24 cellular contexts compared by ENCODE assay signal in genomic region chr11:122310701-122311100, GRCh38.
DNase-seq lines count a peak whose midpoint lies in the region; ATAC-seq and TF ChIP-seq lines count a peak whose summit lies in the region.
"Had no signal": no experiment of that assay in that cellular context is flagged by ENCODE, and none has a peak within 500 bp of the region (broad histone marks: within the 10 kb centered on the region; RNA-seq: fewer than 3 reads in every experiment).

No MANE protein-coding gene starts in this region.

- no peak for ATAC-seq in GM18517 (IDR thresholded peaks at IDR 0.05; ENCODE audit: unreplicated experiment)
- no peak for ATAC-seq in GM19455 (IDR thresholded peaks at IDR 0.05; ENCODE audit: unreplicated experiment)
- ATAC-seq: HCT116, Right ventricle myocardium inferior, SK-N-SH treated with all-trans-retinoic acid at 6 μM for 48 hours had no signal

- intact Hi-C loops in dorsolateral prefrontal cortex (cut with DNase I) = no loop called here

- H3K4me3 ChIP-seq in dorsolateral prefrontal cortex = peak overlapping the region in 21 of 59 donors; percentile 0 to 76 (median 9)
- H3K4me3 ChIP-seq: BLaER1 treated with 17β-estradiol and CSF1 and Interleukin-3, amounts not matched to agents 10 nM and 100 nM; PC-9; SJCRH30 had no signal

- H3K27ac ChIP-seq in angular gyrus (ENCODE audit: low read depth, low read length) = peak overlapping the region; percentile 26
- H3K27ac ChIP-seq in dorsolateral prefrontal cortex = peak overlapping the region in 58 of 59 donors; percentile 2 to 99 (median 94)
- H3K27ac ChIP-seq in substantia nigra (ENCODE audit: low read depth, low read length, poor library complexity, severe bottlenecking) = peak overlapping the region; percentile 1
- H3K27ac ChIP-seq: BLaER1 treated with 17β-estradiol and CSF1 and Interleukin-3, amounts not matched to agents 10 nM and 100 nM; HL-60; PC-9 had no signal

- DNase-seq in dorsolateral prefrontal cortex (no peak), midbrain (lab: John Stamatoyannopoulos, UW) (peak; percentile 76), substantia nigra (lab: John Stamatoyannopoulos, UW) (no peak), H4 (ENCODE audit: low spot score) (no peak), DMS53 (lab: John Stamatoyannopoulos, UW) (no peak)
- DNase-seq: CD4-positive, alpha-beta T cell; GOT3; NCI-H1092 treated with DMSO at 0.1 percent for 48 hours; NCI-H1436; NCI-H187; NCI-H2081 treated with DMSO at 0.1 percent for 48 hours; NCI-H2171; NCI-H524; NCI-H774; PC-9; SJCRH30 had no signal

- no peaks in the 10 kb centered on the region for H3K27me3 ChIP-seq in dorsolateral prefrontal cortex
- H3K27me3 ChIP-seq: BLaER1 treated with 17β-estradiol and CSF1 and Interleukin-3, amounts not matched to agents 10 nM and 100 nM; SJCRH30 had no signal

- TF ChIP-seq CTCF in dorsolateral prefrontal cortex (IDR thresholded peaks at IDR 0.05 in 54 of 56, conservative IDR thresholded peaks at IDR 0.05 in 2 of 56; ENCODE audit: low read depth in 1 of 56, partially characterized antibody in 56 of 56) = peak in 2 of 56 donors; percentile 9 to 21

Comparison
In these comparisons a context has a peak if more than half of its experiments do, and no peak if none do; other contexts are left out.
1. H3K27ac ChIP-seq: peak in every context shown above with its lines; median percentile 94 in dorsolateral prefrontal cortex; 26 in angular gyrus; 1 in substantia nigra.